Comparison of ENCODE assay signal across 1 cellular context in genomic region chr21:25188639-25189038, GRCh38.
TF ChIP-seq lines count a peak whose summit lies in the region.

No MANE protein-coding gene starts in this region.

TF ChIP-seq in GM12878, 131 proteins besides CTCF, POLR2A, EP300 and RAD21 (continued from another document):
- TF ChIP-seq PAX5 (IDR thresholded peaks at IDR 0.05; ENCODE audit: borderline replicate concordance, low read depth, low read length) (peak; percentile 87), ZBED1 (IDR thresholded peaks at IDR 0.05; ENCODE audit: borderline replicate concordance) (peak; percentile 76; the same call in 1 of the 2 replicates), EED (IDR thresholded peaks at IDR 0.05; ENCODE audit: low read depth) (peak; percentile 96), POU2F2 (IDR thresholded peaks at IDR 0.05; ENCODE audit: borderline replicate concordance, low read depth, low read length) (peak; percentile 97), ESRRA (IDR thresholded peaks at IDR 0.05; ENCODE audit: low read length) (no peak), ETV6 (conservative IDR thresholded peaks at IDR 0.05 in 1 of 2, IDR thresholded peaks at IDR 0.05 in 1 of 2; ENCODE audit: borderline replicate concordance in 1 of 2, low read depth in 1 of 2) (peak in 1 of 2 experiments; percentile 67; a peak in 1 of 4 replicates), SREBF1 (IDR thresholded peaks at IDR 0.05; ENCODE audit: low read length) (no peak; the same call in 1 of the 2 replicates), RELA (IDR thresholded peaks at IDR 0.05; ENCODE audit: borderline replicate concordance, partially characterized antibody) (peak; percentile 89), SUZ12 (IDR thresholded peaks at IDR 0.05; ENCODE audit: unreplicated experiment) (no peak), STAT3 (IDR thresholded peaks at IDR 0.05; ENCODE audit: low read depth, low read length) (no peak), SREBF2 (IDR thresholded peaks at IDR 0.05; ENCODE audit: low read length) (no peak), PML (IDR thresholded peaks at IDR 0.05; ENCODE audit: low read length) (0 out of 2 replicates have a peak, but pooled peaks have one; percentile 60), CEBPB (IDR thresholded peaks at IDR 0.05; ENCODE audit: borderline replicate concordance in 1 of 2, low read depth in 2 of 2, low read length in 2 of 2) (no peak), IKZF1 (conservative IDR thresholded peaks at IDR 0.05) (peak; percentile 77), FOXM1 (IDR thresholded peaks at IDR 0.05; ENCODE audit: low read depth, low read length) (peak; percentile 97), GATAD2B (conservative IDR thresholded peaks at IDR 0.05; ENCODE audit: low read depth) (0 out of 2 replicates have a peak, but pooled peaks have one; percentile 49), BCL11A (IDR thresholded peaks at IDR 0.05; ENCODE audit: low read depth, low read length) (peak; percentile 93), NR2F1 (conservative IDR thresholded peaks at IDR 0.05) (peak; percentile 98), BHLHE40 (IDR thresholded peaks at IDR 0.05; ENCODE audit: borderline replicate concordance in 1 of 2, low read depth in 2 of 2, low read length in 1 of 2) (peak in 1 of 2 experiments; percentile 20; a peak in 1 of 4 replicates), TCF3 (IDR thresholded peaks at IDR 0.05; ENCODE audit: borderline replicate concordance, insufficient read depth, low read depth, low read length) (peak; percentile 59; the same call in 1 of the 2 replicates), RFX5 (IDR thresholded peaks at IDR 0.05; ENCODE audit: low read depth, low read length) (no peak), CBFB (IDR thresholded peaks at IDR 0.05; ENCODE audit: low read depth) (peak; percentile 84), SMC3 (IDR thresholded peaks at IDR 0.05; ENCODE audit: borderline replicate concordance, low read length) (no peak), HDAC2 (IDR thresholded peaks at IDR 0.05) (no peak), MEF2A (IDR thresholded peaks at IDR 0.05; ENCODE audit: insufficient read depth, low read depth, low read length) (peak; percentile 96), ATF7 (IDR thresholded peaks at IDR 0.05; ENCODE audit: low read depth) (0 out of 2 replicates have a peak, but pooled peaks have one; percentile 34), JUNB (IDR thresholded peaks at IDR 0.05) (peak; percentile 99), SKIL (IDR thresholded peaks at IDR 0.05; ENCODE audit: low read depth, poor library complexity, severe bottlenecking) (peak; percentile 57), MTA3 (IDR thresholded peaks at IDR 0.05; ENCODE audit: borderline replicate concordance, low read length) (peak; percentile 78; the same call in 1 of the 2 replicates), PAX8 (IDR thresholded peaks at IDR 0.05) (no peak), IRF4 (IDR thresholded peaks at IDR 0.05; ENCODE audit: low read depth, low read length) (peak; percentile 89; the same call in 1 of the 2 replicates), POLR2AphosphoS2 (IDR thresholded peaks at IDR 0.05; ENCODE audit: low read depth, low read length) (no peak), MEF2B (IDR thresholded peaks at IDR 0.05; ENCODE audit: partially characterized antibody, poor library complexity, severe bottlenecking) (peak; percentile 85), ATF2 (IDR thresholded peaks at IDR 0.05; ENCODE audit: low read length) (peak; percentile 92), SRF (IDR thresholded peaks at IDR 0.05; ENCODE audit: low read depth in 2 of 2, low read length in 2 of 2) (0 out of 4 replicates have a peak, but pooled peaks of 1 of the 2 experiments have one; percentile 38), RELB (IDR thresholded peaks at IDR 0.05; ENCODE audit: low read depth) (peak; percentile 61)
- TF ChIP-seq, protein P1, sequence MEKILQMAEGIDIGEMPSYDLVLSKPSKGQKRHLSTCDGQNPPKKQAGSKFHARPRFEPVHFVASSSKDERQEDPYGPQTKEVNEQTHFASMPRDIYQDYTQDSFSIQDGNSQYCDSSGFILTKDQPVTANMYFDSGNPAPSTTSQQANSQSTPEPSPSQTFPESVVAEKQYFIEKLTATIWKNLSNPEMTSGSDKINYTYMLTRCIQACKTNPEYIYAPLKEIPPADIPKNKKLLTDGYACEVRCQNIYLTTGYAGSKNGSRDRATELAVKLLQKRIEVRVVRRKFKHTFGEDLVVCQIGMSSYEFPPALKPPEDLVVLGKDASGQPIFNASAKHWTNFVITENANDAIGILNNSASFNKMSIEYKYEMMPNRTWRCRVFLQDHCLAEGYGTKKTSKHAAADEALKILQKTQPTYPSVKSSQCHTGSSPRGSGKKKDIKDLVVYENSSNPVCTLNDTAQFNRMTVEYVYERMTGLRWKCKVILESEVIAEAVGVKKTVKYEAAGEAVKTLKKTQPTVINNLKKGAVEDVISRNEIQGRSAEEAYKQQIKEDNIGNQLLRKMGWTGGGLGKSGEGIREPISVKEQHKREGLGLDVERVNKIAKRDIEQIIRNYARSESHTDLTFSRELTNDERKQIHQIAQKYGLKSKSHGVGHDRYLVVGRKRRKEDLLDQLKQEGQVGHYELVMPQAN (conservative IDR thresholded peaks at IDR 0.05): no peak
- TF ChIP-seq, protein P2, sequence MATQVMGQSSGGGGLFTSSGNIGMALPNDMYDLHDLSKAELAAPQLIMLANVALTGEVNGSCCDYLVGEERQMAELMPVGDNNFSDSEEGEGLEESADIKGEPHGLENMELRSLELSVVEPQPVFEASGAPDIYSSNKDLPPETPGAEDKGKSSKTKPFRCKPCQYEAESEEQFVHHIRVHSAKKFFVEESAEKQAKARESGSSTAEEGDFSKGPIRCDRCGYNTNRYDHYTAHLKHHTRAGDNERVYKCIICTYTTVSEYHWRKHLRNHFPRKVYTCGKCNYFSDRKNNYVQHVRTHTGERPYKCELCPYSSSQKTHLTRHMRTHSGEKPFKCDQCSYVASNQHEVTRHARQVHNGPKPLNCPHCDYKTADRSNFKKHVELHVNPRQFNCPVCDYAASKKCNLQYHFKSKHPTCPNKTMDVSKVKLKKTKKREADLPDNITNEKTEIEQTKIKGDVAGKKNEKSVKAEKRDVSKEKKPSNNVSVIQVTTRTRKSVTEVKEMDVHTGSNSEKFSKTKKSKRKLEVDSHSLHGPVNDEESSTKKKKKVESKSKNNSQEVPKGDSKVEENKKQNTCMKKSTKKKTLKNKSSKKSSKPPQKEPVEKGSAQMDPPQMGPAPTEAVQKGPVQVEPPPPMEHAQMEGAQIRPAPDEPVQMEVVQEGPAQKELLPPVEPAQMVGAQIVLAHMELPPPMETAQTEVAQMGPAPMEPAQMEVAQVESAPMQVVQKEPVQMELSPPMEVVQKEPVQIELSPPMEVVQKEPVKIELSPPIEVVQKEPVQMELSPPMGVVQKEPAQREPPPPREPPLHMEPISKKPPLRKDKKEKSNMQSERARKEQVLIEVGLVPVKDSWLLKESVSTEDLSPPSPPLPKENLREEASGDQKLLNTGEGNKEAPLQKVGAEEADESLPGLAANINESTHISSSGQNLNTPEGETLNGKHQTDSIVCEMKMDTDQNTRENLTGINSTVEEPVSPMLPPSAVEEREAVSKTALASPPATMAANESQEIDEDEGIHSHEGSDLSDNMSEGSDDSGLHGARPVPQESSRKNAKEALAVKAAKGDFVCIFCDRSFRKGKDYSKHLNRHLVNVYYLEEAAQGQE (IDR thresholded peaks at IDR 0.05; ENCODE audit: low read depth, low read length): no peak
